In genomic region chr18:51171625-51172024, GRCh38 we compare ENCODE assay signal across 19 cellular contexts. TPM values are rescaled to one million over a fixed set of nuclear protein-coding genes. Genes with fewer than 3 reads are reported as not detected.
DNase-seq lines count a peak whose midpoint lies in the region; ATAC-seq and TF ChIP-seq lines count a peak whose summit lies in the region.
"Had no signal": no experiment of that assay in that cellular context is flagged by ENCODE, and none has a peak within 500 bp of the region (broad histone marks: within the 10 kb centered on the region; RNA-seq: fewer than 3 reads in every experiment).

No MANE protein-coding gene starts in this region.

- CTCF ChIA-PET in activated CD4-positive, alpha-beta memory T cell treated with anti-CD3 and anti-CD28 coated beads, Interleukin-2, amount 10 ng/mL, durations not matched to agents 7 days and 5 days (lab: Charles Lee): interaction anchor here (0.6 to 2.0 kb wide), 2 partner anchors 25 to 115 kb away, joined by 3 to 5 read pairs; no protein-coding TSS in a partner anchor

- H3K27ac ChIP-seq in spleen: peak overlapping the region in 5 of 8 donors; percentile 8 to 49 (median 25)
- H3K27ac ChIP-seq: parathyroid adenoma, skin epidermis, upper lobe of left lung had no signal

- POLR2A ChIA-PET in activated CD4-positive, alpha-beta memory T cell treated with anti-CD3 and anti-CD28 coated beads, Interleukin-2, amount 10 ng/mL, durations not matched to agents 7 days and 5 days (lab: Charles Lee): interaction anchor here (1.2 to 4.6 kb wide), 5 partner anchors 11 to 41 kb away, joined by 5 to 70 read pairs (median 13); partner anchors contain the start of gene MEX3C

- no peaks in the 10 kb centered on the region for H3K27me3 ChIP-seq in spleen (replicated peaks in 1 of 7)
- H3K27me3 ChIP-seq: upper lobe of left lung had no signal

- H3K4me3 Mint-ChIP-seq in activated CD4-positive, alpha-beta T cell treated with anti-CD3 and anti-CD28 coated beads, Interleukin-2, amount 10 ng/mL, durations not matched to agents 24 days and 14 days: peak overlapping the region; percentile 69
- H3K4me3 Mint-ChIP-seq in activated CD4-positive, alpha-beta memory T cell treated with anti-CD3 and anti-CD28 coated beads, Interleukin-2, amount 10 ng/mL, durations not matched to agents 7 days and 5 days: no peak overlapping the region
- H3K4me3 Mint-ChIP-seq: CD4-positive, alpha-beta memory T cell had no signal

- H3K4me3 ChIP-seq in spleen: no peak overlapping the region
- H3K4me3 ChIP-seq: skin epidermis, upper lobe of left lung had no signal

- H3K36me3 Mint-ChIP-seq in activated CD4-positive, alpha-beta T cell treated with anti-CD3 and anti-CD28 coated beads, Interleukin-2, amount 10 ng/mL, durations not matched to agents 24 days and 14 days (ENCODE audit: low read depth): peaks cover 29% of the 10 kb centered on the region
- peaks cover 28% of the 10 kb centered on the region for H3K36me3 Mint-ChIP-seq in activated CD4-positive, alpha-beta memory T cell treated with anti-CD3 and anti-CD28 coated beads, Interleukin-2, amount 10 ng/mL, durations not matched to agents 7 days and 5 days (ENCODE audit: low read depth)

- no peak for TF ChIP-seq CTCF in spleen (IDR thresholded peaks at IDR 0.05 in 8 of 11, conservative IDR thresholded peaks at IDR 0.05 in 3 of 11)

- H3K9me3 ChIP-seq in spleen: no peaks in the 10 kb centered on the region
- H3K9me3 ChIP-seq: upper lobe of left lung had no signal

- intact Hi-C loops in activated CD4-positive, alpha-beta T cell treated with anti-CD3 and anti-CD28 coated beads, Interleukin-2, amount 10 ng/mL, durations not matched to agents 24 days and 14 days (cut with micrococcal nuclease): loop anchor here (1.0 kb wide), 4 partner anchors 15 to 40 kb away; no protein-coding TSS in a partner anchor
- intact Hi-C loops in spleen (cut with DNase I; ENCODE audit: low total_unique reads): no loop called here

- peak; percentile 18 for ATAC-seq in GM21360 (IDR thresholded peaks at IDR 0.05; ENCODE audit: unreplicated experiment)

- peaks cover 1 to 30% (median 19%) of the 10 kb centered on the region in 6 donors for H3K36me3 ChIP-seq in spleen

- H3K4me1 ChIP-seq in spleen: peaks cover 0 to 20% (median 9%) of the 10 kb centered on the region in 6 donors
- H3K4me1 ChIP-seq: parathyroid adenoma, upper lobe of left lung had no signal

- no peaks in the 10 kb centered on the region for H3K27me3 Mint-ChIP-seq in activated CD4-positive, alpha-beta T cell treated with anti-CD3 and anti-CD28 coated beads, Interleukin-2, amount 10 ng/mL, durations not matched to agents 24 days and 14 days
- no peaks in the 10 kb centered on the region for H3K27me3 Mint-ChIP-seq in activated CD4-positive, alpha-beta memory T cell treated with anti-CD3 and anti-CD28 coated beads, Interleukin-2, amount 10 ng/mL, durations not matched to agents 7 days and 5 days
- H3K27me3 Mint-ChIP-seq: CD4-positive, alpha-beta memory T cell had no signal

- H3K27ac Mint-ChIP-seq in activated CD4-positive, alpha-beta T cell treated with anti-CD3 and anti-CD28 coated beads, Interleukin-2, amount 10 ng/mL, durations not matched to agents 24 days and 14 days: peak overlapping the region; percentile 97
- peak overlapping the region; percentile 82 for H3K27ac Mint-ChIP-seq in activated CD4-positive, alpha-beta memory T cell treated with anti-CD3 and anti-CD28 coated beads, Interleukin-2, amount 10 ng/mL, durations not matched to agents 7 days and 5 days

- H3K4me1 Mint-ChIP-seq in activated CD4-positive, alpha-beta T cell treated with anti-CD3 and anti-CD28 coated beads, Interleukin-2, amount 10 ng/mL, durations not matched to agents 24 days and 14 days: peaks cover 54% of the 10 kb centered on the region
- peaks cover 62% of the 10 kb centered on the region for H3K4me1 Mint-ChIP-seq in activated CD4-positive, alpha-beta memory T cell treated with anti-CD3 and anti-CD28 coated beads, Interleukin-2, amount 10 ng/mL, durations not matched to agents 7 days and 5 days

- TF ChIP-seq POLR2A in spleen (IDR thresholded peaks at IDR 0.05): no peak

- DNase-seq in activated CD4-positive, alpha-beta T cell treated with anti-CD3 and anti-CD28 coated beads, Interleukin-2, amount 10 ng/mL, durations not matched to agents 24 days and 14 days: no peak
- DNase-seq in activated CD4-positive, alpha-beta T cell treated with anti-CD3 and anti-CD28 coated beads for 4 hours: no peak
- no peak for DNase-seq in activated CD4-positive, alpha-beta memory T cell treated with anti-CD3 and anti-CD28 coated beads, Interleukin-2, amount 10 ng/mL, durations not matched to agents 7 days and 5 days
- DNase-seq in spleen (no peak), NCI-H345 treated with DMSO at 0.1 percent for 48 hours (lab: John Stamatoyannopoulos, UW; ENCODE audit: unreplicated experiment) (no peak), epidermal melanocyte (ENCODE audit: insufficient read length, low spot score) (no peak), kidney tubule cell (ENCODE audit: low spot score) (no peak)
- DNase-seq: activated CD8-positive, alpha-beta memory T cell treated with anti-CD3 and anti-CD28 coated beads, Interleukin-2, amount 50 U/mL, for 48 hours; aorta; CD4-positive, alpha-beta memory T cell; DMS79 treated with DMSO at 0.1 percent for 48 hours; GOT3; Karpas-422; NCI-H1105; NCI-H774; upper lobe of left lung had no signal

- peaks cover 5% of the 10 kb centered on the region for H3K9me3 Mint-ChIP-seq in activated CD4-positive, alpha-beta T cell treated with anti-CD3 and anti-CD28 coated beads, Interleukin-2, amount 10 ng/mL, durations not matched to agents 24 days and 14 days
- peaks cover 3% of the 10 kb centered on the region for H3K9me3 Mint-ChIP-seq in activated CD4-positive, alpha-beta memory T cell treated with anti-CD3 and anti-CD28 coated beads, Interleukin-2, amount 10 ng/mL, durations not matched to agents 7 days and 5 days
- H3K9me3 Mint-ChIP-seq: CD4-positive, alpha-beta memory T cell had no signal

RNA-seq across cellular contexts. Expression of gene MEX3C, which starts 25.9 kb away (rescaled TPM):
- 57.4 and 62.6 TPM in 2 replicates for total RNA-seq in activated CD4-positive, alpha-beta T cell treated with anti-CD3 and anti-CD28 coated beads, Interleukin-2, amount 10 ng/mL, durations not matched to agents 24 days and 14 days
- 10 to 100 TPM; 55.4 to 62.6 TPM for total RNA-seq in activated CD4-positive, alpha-beta memory T cell treated with anti-CD3 and anti-CD28 coated beads, Interleukin-2, amount 10 ng/mL, durations not matched to agents 7 days and 5 days
- 10 to 100 TPM; 36.9 to 56.7 (median 43.9) TPM for total RNA-seq in spleen
- polyA plus RNA-seq in spleen: 10 to 100 TPM; 10.2 to 17.0 (median 16.9) TPM
